ENCODE assay signal across 8 cellular contexts in the genomic region with DNA sequence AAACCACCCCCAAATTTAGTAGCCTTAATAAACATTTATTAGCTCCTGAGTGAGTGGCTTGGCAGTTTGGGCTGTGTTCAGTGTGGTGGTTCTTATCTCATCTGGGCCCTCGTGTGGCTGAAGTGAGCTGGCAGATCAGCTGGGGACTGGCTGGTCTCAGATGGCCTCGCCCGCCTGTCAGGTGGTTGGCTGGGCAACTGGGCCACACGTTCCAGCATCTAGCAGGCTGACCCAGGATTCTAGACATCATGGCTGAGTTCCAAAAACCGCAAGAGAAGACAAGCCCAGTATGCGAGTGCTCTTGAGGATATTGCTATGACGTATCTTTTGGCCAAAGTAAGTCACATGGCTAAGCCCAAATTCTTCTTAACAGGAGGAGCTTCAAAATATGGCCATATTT. TPM values are rescaled to one million over a fixed set of nuclear protein-coding genes. Genes with fewer than 3 reads are reported as not detected.
A peak's percentile ranks its signal among the peaks of the same experiment; 100 is the strongest.
DNase-seq lines count a peak whose midpoint lies in the region; ATAC-seq and TF ChIP-seq lines count a peak whose summit lies in the region.

No MANE protein-coding gene starts in this region.

- H3K4me3 ChIP-seq in AG09309 (ENCODE audit: control insufficient read depth, low read depth, low read length) = no peak overlapping the region

- H3K27me3 Mint-ChIP-seq in mesothelial cell of epicardium (ENCODE audit: low read depth) = no peaks in the 10 kb centered on the region

- H3K4me3 Mint-ChIP-seq in mesothelial cell of epicardium = no peak overlapping the region

- H3K27ac Mint-ChIP-seq in mesothelial cell of epicardium = peak overlapping the region; percentile 36

- H3K9me3 Mint-ChIP-seq in mesothelial cell of epicardium = no peaks in the 10 kb centered on the region

- H3K36me3 Mint-ChIP-seq in mesothelial cell of epicardium = peaks cover 31% of the 10 kb centered on the region

- DNase-seq in AG09309 (ENCODE audit: low read depth) (peak; percentile 84), LoVo (ENCODE audit: low spot score) (peak; percentile 52), cerebellum (ENCODE audit: low spot score) (peak; percentile 65), mesothelial cell of epicardium (ENCODE audit: low spot score in 2 of 2, unreplicated experiment in 2 of 2) (no peak), NCI-H526 (lab: John Stamatoyannopoulos, UW) (no peak), NCI-H1417 treated with DMSO at 0.1 percent for 48 hours (lab: John Stamatoyannopoulos, UW) (no peak)
- no peak for DNase-seq in stimulated activated CD4-positive, alpha-beta T cell treated with anti-CD3 and anti-CD28 coated beads, Interleukin-4, amount 100 ng/mL, for 4 hours

- no peak for ATAC-seq in GM18861 (IDR thresholded peaks at IDR 0.05; ENCODE audit: unreplicated experiment)

- TF ChIP-seq CTCF in AG09309 (IDR thresholded peaks at IDR 0.05; ENCODE audit: control insufficient read depth, insufficient read depth, low read depth, low read length, missing control alignments) = peak; percentile 23
- no peak for TF ChIP-seq CTCF in mesothelial cell of epicardium (IDR thresholded peaks at IDR 0.05; ENCODE audit: unreplicated experiment)

- peaks cover 6% of the 10 kb centered on the region for H3K4me1 Mint-ChIP-seq in mesothelial cell of epicardium

RNA-seq across cellular contexts. Expression of a gene that starts 28.9 kb away (rescaled TPM):
- total RNA-seq in cerebellum (27.2 TPM), mesothelial cell of epicardium (45.5 to 46.7 TPM (median 46.1 TPM) in 3 replicates)

Comparison
In these comparisons a context has a peak if more than half of its experiments do, and no peak if none do; other contexts are left out.
1. DNase-seq: peak in AG09309 (single experiment), LoVo (single experiment) and cerebellum (single experiment); none in mesothelial cell of epicardium (0 of 2), stimulated activated CD4-positive, alpha-beta T cell treated with anti-CD3 and anti-CD28 coated beads, Interleukin-4, amount 100 ng/mL, for 4 hours (0 of 2), NCI-H526 (0 of 2) and NCI-H1417 treated with DMSO at 0.1 percent for 48 hours (single experiment).